ENCODE assay signal across 29 cellular contexts in genomic region chr17:12867726-12868125, GRCh38.
"Had no signal": no experiment of that assay in that cellular context is flagged by ENCODE, and none has a peak within 500 bp of the region (broad histone marks: within the 10 kb centered on the region; RNA-seq: fewer than 3 reads in every experiment).

No MANE protein-coding gene starts in this region.

- H3K36me3 ChIP-seq: left lung, lower lobe of right lung, pancreas, prostate gland, sigmoid colon, spleen, suprapubic skin, thoracic aorta, tibial artery, upper lobe of right lung had no signal

- H3K27me3 ChIP-seq: left lung, pancreas, sigmoid colon, spleen, suprapubic skin, tibial artery, upper lobe of right lung had no signal

- H3K27ac Mint-ChIP-seq: naive thymus-derived CD8-positive, alpha-beta T cell; nephron; stimulated activated effector memory CD8-positive, alpha-beta T cell treated with anti-CD3 and anti-CD28 coated beads, Interleukin-12 subunit alpha, Interleukin-12 subunit beta, amount 100 ng/mL, for 72 hours; stimulated activated naive CD8-positive, alpha-beta T cell treated with anti-CD3 and anti-CD28 coated beads, Interleukin-15, Interleukin-2, amounts not matched to agents 100 ng/mL and 50 ng/mL, for 24 hours had no signal

- ATAC-seq: left colon; left lung; lower lobe of right lung; naive thymus-derived CD8-positive, alpha-beta T cell; pancreas; right cardiac atrium; stimulated activated effector memory CD8-positive, alpha-beta T cell treated with anti-CD3 and anti-CD28 coated beads, Interleukin-12 subunit alpha, Interleukin-12 subunit beta, amount 100 ng/mL, for 72 hours; upper lobe of right lung had no signal

- H3K4me1 Mint-ChIP-seq: naive thymus-derived CD8-positive, alpha-beta T cell; nephron; neural crest cell; stimulated activated effector memory CD8-positive, alpha-beta T cell treated with anti-CD3 and anti-CD28 coated beads, Interleukin-12 subunit alpha, Interleukin-12 subunit beta, amount 100 ng/mL, for 72 hours had no signal

- H3K4me1 ChIP-seq: left lung, lower lobe of right lung, pancreas, prostate gland, sigmoid colon, spleen, suprapubic skin, tibial artery, upper lobe of right lung had no signal

- H3K4me3 Mint-ChIP-seq: naive thymus-derived CD8-positive, alpha-beta T cell; nephron; neural crest cell; stimulated activated effector memory CD8-positive, alpha-beta T cell treated with anti-CD3 and anti-CD28 coated beads, Interleukin-12 subunit alpha, Interleukin-12 subunit beta, amount 100 ng/mL, for 72 hours; stimulated activated naive CD8-positive, alpha-beta T cell treated with anti-CD3 and anti-CD28 coated beads, Interleukin-15, Interleukin-2, amounts not matched to agents 100 ng/mL and 50 ng/mL, for 24 hours had no signal

- H3K27me3 Mint-ChIP-seq: stimulated activated naive CD8-positive, alpha-beta T cell treated with anti-CD3 and anti-CD28 coated beads, Interleukin-15, Interleukin-2, amounts not matched to agents 100 ng/mL and 50 ng/mL, for 24 hours had no signal

- H3K9me3 ChIP-seq: pancreas, prostate gland, upper lobe of right lung had no signal

- H3K4me3 ChIP-seq: left lung, lower lobe of right lung, pancreas, prostate gland, sigmoid colon, spleen, suprapubic skin, thoracic aorta, tibial artery, upper lobe of right lung had no signal

- FAIRE-seq: kidney, pancreas, small intestine, urothelium cell line had no signal

- H3K27ac ChIP-seq: left lung, lower lobe of right lung, pancreas, prostate gland, sigmoid colon, spleen, suprapubic skin, thoracic aorta, tibial artery, upper lobe of right lung had no signal

- DNase-seq: hippocampal formation; kidney; left colon; left lung; lower lobe of right lung; mammary epithelial cell; mesenchymal stem cell; naive thymus-derived CD8-positive, alpha-beta T cell; nucleus accumbens; pancreas; posterior cingulate gyrus; retina; right cardiac atrium; sigmoid colon; small intestine; spleen; stimulated activated CD4-positive, alpha-beta T cell treated with anti-CD3 and anti-CD28 coated beads, Interleukin-4, amount 100 ng/mL, for 24 hours; stimulated activated naive CD4-positive, alpha-beta T cell; tibial artery; trophoblast cell; upper lobe of right lung had no signal

- H3K36me3 Mint-ChIP-seq: stimulated activated effector memory CD8-positive, alpha-beta T cell treated with anti-CD3 and anti-CD28 coated beads, Interleukin-12 subunit alpha, Interleukin-12 subunit beta, amount 100 ng/mL, for 72 hours had no signal
